ENCODE assay signal across 1 cellular context in the genomic region with DNA sequence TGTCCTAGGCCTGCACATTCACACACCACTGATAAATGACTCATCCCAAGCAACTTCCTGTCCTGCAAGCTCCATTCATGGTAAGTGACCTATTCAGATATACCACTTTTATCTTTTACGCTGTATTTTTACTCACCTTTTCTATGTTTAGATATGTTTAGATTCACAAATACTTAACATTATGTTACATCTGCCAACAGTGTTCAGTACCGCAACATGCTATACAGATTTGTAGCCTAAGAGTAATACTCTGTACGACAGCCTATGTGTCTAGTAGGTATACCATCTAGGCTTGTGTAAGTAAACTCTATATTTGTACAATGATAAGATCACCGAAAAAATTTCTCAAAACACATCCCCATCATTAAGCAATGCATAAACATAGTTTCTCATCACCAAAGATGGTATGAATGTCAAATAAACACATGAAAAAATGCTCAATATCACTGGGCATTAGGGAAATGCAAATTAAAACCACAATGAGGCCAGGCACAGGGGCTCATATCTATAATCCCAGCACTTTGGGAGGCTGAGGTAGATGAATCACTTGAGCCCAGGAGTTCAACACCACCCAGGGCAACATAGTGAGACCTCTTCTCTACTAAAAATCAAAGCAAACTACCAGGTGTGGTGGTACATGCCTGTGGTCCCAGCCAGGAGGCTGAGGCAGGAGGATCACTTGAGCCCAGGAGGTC.
TF ChIP-seq lines count a peak whose summit lies in the region.

No MANE protein-coding gene starts in this region.

TF ChIP-seq in K562, 482 proteins besides CTCF, POLR2A, EP300 and RAD21 (continued from another document and continues in another):
- TF ChIP-seq, protein P1, sequence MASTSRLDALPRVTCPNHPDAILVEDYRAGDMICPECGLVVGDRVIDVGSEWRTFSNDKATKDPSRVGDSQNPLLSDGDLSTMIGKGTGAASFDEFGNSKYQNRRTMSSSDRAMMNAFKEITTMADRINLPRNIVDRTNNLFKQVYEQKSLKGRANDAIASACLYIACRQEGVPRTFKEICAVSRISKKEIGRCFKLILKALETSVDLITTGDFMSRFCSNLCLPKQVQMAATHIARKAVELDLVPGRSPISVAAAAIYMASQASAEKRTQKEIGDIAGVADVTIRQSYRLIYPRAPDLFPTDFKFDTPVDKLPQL (IDR thresholded peaks at IDR 0.05; ENCODE audit: extremely low read depth, insufficient read length) = no peak
- TF ChIP-seq ZNF717 (CRISPR knock-in tag; IDR thresholded peaks at IDR 0.05) = no peak
- no peak for TF ChIP-seq TCF7L2 (IDR thresholded peaks at IDR 0.05; ENCODE audit: low read depth, low read length)
- TF ChIP-seq TOE1 (IDR thresholded peaks at IDR 0.05; ENCODE audit: borderline replicate concordance) = no peak
- no peak for TF ChIP-seq TOE1 (CRISPR knock-in tag; IDR thresholded peaks at IDR 0.05; ENCODE audit: borderline replicate concordance, low read depth)
- TF ChIP-seq DLX4 (CRISPR knock-in tag; IDR thresholded peaks at IDR 0.05) = no peak
- no peak for TF ChIP-seq RBM34 (IDR thresholded peaks at IDR 0.05; ENCODE audit: borderline replicate concordance, insufficient read depth, low read length)
- no peak for TF ChIP-seq NR2C1 (IDR thresholded peaks at IDR 0.05)
- TF ChIP-seq NR2C1 (tag; IDR thresholded peaks at IDR 0.05) = no peak
- TF ChIP-seq, protein P2, sequence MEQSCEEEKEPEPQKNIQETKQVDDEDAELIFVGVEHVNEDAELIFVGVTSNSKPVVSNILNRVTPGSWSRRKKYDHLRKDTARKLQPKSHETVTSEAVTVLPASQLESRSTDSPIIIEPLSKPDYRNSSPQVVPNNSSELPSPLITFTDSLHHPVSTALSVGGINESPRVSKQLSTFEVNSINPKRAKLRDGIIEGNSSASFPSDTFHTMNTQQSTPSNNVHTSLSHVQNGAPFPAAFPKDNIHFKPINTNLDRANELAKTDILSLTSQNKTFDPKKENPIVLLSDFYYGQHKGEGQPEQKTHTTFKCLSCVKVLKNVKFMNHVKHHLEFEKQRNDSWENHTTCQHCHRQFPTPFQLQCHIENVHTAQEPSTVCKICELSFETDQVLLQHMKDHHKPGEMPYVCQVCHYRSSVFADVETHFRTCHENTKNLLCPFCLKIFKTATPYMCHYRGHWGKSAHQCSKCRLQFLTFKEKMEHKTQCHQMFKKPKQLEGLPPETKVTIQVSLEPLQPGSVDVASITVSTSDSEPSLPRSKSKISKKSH (CRISPR knock-in tag; IDR thresholded peaks at IDR 0.05) = no peak
- no peak for TF ChIP-seq PHF21A (IDR thresholded peaks at IDR 0.05; ENCODE audit: borderline replicate concordance, low read depth)
- TF ChIP-seq MED1 (CRISPR knock-in tag; IDR thresholded peaks at IDR 0.05; ENCODE audit: borderline replicate concordance) = no peak
- peak in 1 of 2 experiments; percentile 64; a peak in 2 of 4 replicates for TF ChIP-seq FOXA3 (CRISPR knock-in tag; conservative IDR thresholded peaks at IDR 0.05 in 1 of 2, IDR thresholded peaks at IDR 0.05 in 1 of 2)
- no peak for TF ChIP-seq THRA (IDR thresholded peaks at IDR 0.05)
- TF ChIP-seq POLR3A (IDR thresholded peaks at IDR 0.05; ENCODE audit: borderline replicate concordance, extremely low read depth, insufficient read depth, insufficient read length) = no peak
- no peak for TF ChIP-seq ATF1 (CRISPR knock-in tag; IDR thresholded peaks at IDR 0.05)
- no peak for TF ChIP-seq ATF1 (tag; IDR thresholded peaks at IDR 0.05)
- no peak for TF ChIP-seq EHMT2 (IDR thresholded peaks at IDR 0.05)
- TF ChIP-seq ZNF3 (CRISPR knock-in tag; IDR thresholded peaks at IDR 0.05) = no peak
- no peak for TF ChIP-seq SRSF3 (IDR thresholded peaks at IDR 0.05; ENCODE audit: insufficient read depth, low read length)
- TF ChIP-seq MCM5 (IDR thresholded peaks at IDR 0.05; ENCODE audit: low read depth) = no peak
- TF ChIP-seq ZNF780A (CRISPR knock-in tag; IDR thresholded peaks at IDR 0.05) = no peak
- TF ChIP-seq ZNF766 (CRISPR knock-in tag; conservative IDR thresholded peaks at IDR 0.05) = no peak
- TF ChIP-seq SRF (CRISPR knock-in tag; IDR thresholded peaks at IDR 0.05) = no peak
- no peak for TF ChIP-seq EGR1 (conservative IDR thresholded peaks at IDR 0.05)
- TF ChIP-seq SREBF1 (IDR thresholded peaks at IDR 0.05; ENCODE audit: borderline replicate concordance, low read depth, low read length) = no peak
- peak; percentile 76 for TF ChIP-seq BCOR (IDR thresholded peaks at IDR 0.05)
- TF ChIP-seq ZNF316 (IDR thresholded peaks at IDR 0.05) = peak; percentile 75
- no peak for TF ChIP-seq CCNT2 (IDR thresholded peaks at IDR 0.05; ENCODE audit: borderline replicate concordance, extremely low read depth, insufficient read length, low read depth, low read length)
- no peak for TF ChIP-seq CHCHD3 (CRISPR knock-in tag; IDR thresholded peaks at IDR 0.05)
- no peak for TF ChIP-seq ELF1 (tag; IDR thresholded peaks at IDR 0.05)
- no peak for TF ChIP-seq ZFP30 (CRISPR knock-in tag; IDR thresholded peaks at IDR 0.05; ENCODE audit: borderline replicate concordance)
- TF ChIP-seq HNRNPUL1 (IDR thresholded peaks at IDR 0.05; ENCODE audit: low read length) = no peak
- no peak for TF ChIP-seq CBFB (CRISPR knock-in tag; IDR thresholded peaks at IDR 0.05)
- TF ChIP-seq TAL1 (IDR thresholded peaks at IDR 0.05) = peak; percentile 72
- TF ChIP-seq SMARCA5 (IDR thresholded peaks at IDR 0.05) = no peak
- peak; percentile 66 for TF ChIP-seq TEAD4 (IDR thresholded peaks at IDR 0.05; ENCODE audit: low read length)
- TF ChIP-seq TEAD4 (CRISPR knock-in tag; IDR thresholded peaks at IDR 0.05; ENCODE audit: borderline replicate concordance) = no peak
- TF ChIP-seq BHLHE40 (IDR thresholded peaks at IDR 0.05; ENCODE audit: low read length) = 0 out of 2 replicates have a peak, but pooled peaks have one; percentile 33
- no peak for TF ChIP-seq CAMTA2 (CRISPR knock-in tag; conservative IDR thresholded peaks at IDR 0.05)
- TF ChIP-seq PHB2 (IDR thresholded peaks at IDR 0.05; ENCODE audit: low read depth) = no peak
- no peak for TF ChIP-seq TAF7 (tag; IDR thresholded peaks at IDR 0.05)
- no peak for TF ChIP-seq ZBTB49 (CRISPR knock-in tag; IDR thresholded peaks at IDR 0.05; ENCODE audit: borderline replicate concordance)
- TF ChIP-seq SNIP1 (IDR thresholded peaks at IDR 0.05; ENCODE audit: low read depth) = no peak
- no peak for TF ChIP-seq DMBX1 (CRISPR knock-in tag; IDR thresholded peaks at IDR 0.05; ENCODE audit: borderline replicate concordance)
- TF ChIP-seq GABPA (tag; conservative IDR thresholded peaks at IDR 0.05; ENCODE audit: low read depth) = peak; percentile 61
- TF ChIP-seq SIN3B (IDR thresholded peaks at IDR 0.05; ENCODE audit: low read depth) = no peak
- TF ChIP-seq RBFOX2 (IDR thresholded peaks at IDR 0.05; ENCODE audit: low read depth, low read length) = no peak
- no peak for TF ChIP-seq NR4A1 (CRISPR knock-in tag; IDR thresholded peaks at IDR 0.05)
- no peak for TF ChIP-seq NR4A1 (tag; IDR thresholded peaks at IDR 0.05)
- TF ChIP-seq NCOR1 (IDR thresholded peaks at IDR 0.05) = peak; percentile 75
- TF ChIP-seq KLF10 (CRISPR knock-in tag; IDR thresholded peaks at IDR 0.05) = no peak
- TF ChIP-seq, protein P3, sequence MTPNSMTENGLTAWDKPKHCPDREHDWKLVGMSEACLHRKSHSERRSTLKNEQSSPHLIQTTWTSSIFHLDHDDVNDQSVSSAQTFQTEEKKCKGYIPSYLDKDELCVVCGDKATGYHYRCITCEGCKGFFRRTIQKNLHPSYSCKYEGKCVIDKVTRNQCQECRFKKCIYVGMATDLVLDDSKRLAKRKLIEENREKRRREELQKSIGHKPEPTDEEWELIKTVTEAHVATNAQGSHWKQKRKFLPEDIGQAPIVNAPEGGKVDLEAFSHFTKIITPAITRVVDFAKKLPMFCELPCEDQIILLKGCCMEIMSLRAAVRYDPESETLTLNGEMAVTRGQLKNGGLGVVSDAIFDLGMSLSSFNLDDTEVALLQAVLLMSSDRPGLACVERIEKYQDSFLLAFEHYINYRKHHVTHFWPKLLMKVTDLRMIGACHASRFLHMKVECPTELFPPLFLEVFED (CRISPR knock-in tag; conservative IDR thresholded peaks at IDR 0.05) = no peak
- TF ChIP-seq, protein P4, sequence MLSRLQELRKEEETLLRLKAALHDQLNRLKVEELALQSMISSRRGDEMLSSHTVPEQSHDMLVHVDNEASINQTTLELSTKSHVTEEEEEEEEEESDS (CRISPR knock-in tag; IDR thresholded peaks at IDR 0.05) = no peak
- TF ChIP-seq HDGF (IDR thresholded peaks at IDR 0.05) = no peak
- no peak for TF ChIP-seq PTRF (tag; IDR thresholded peaks at IDR 0.05)
- no peak for TF ChIP-seq CUX1 (CRISPR knock-in tag; IDR thresholded peaks at IDR 0.05)
- TF ChIP-seq MAFG (tag; conservative IDR thresholded peaks at IDR 0.05) = peak; percentile 41; the same call in 1 of the 2 replicates
- TF ChIP-seq MCM7 (IDR thresholded peaks at IDR 0.05) = no peak
- TF ChIP-seq ZNF699 (CRISPR knock-in tag; IDR thresholded peaks at IDR 0.05; ENCODE audit: insufficient replicate concordance) = no peak
- no peak for TF ChIP-seq MEF2D (tag; conservative IDR thresholded peaks at IDR 0.05; ENCODE audit: low read depth)
- no peak for TF ChIP-seq PYGO2 (tag; IDR thresholded peaks at IDR 0.05)
